ENCODE assay signal across 22 cellular contexts in genomic region chr5:73136277-73136606, GRCh38. TPM values are rescaled to one million over a fixed set of nuclear protein-coding genes. Genes with fewer than 3 reads are reported as not detected.
"Had no signal": no experiment of that assay in that cellular context is flagged by ENCODE, and none has a peak within 500 bp of the region (broad histone marks: within the 10 kb centered on the region; RNA-seq: fewer than 3 reads in every experiment).

No MANE protein-coding gene starts in this region.

- H3K36me3 ChIP-seq: breast epithelium, gastroesophageal sphincter, left lung, neural progenitor cell, pancreas, sigmoid colon, stomach, thoracic aorta, uterus had no signal

- H3K4me1 ChIP-seq: breast epithelium, gastroesophageal sphincter, left lung, neural progenitor cell, pancreas, sigmoid colon, stomach, uterus had no signal

- H3K9ac ChIP-seq: neural progenitor cell had no signal

- H3K4me1 Mint-ChIP-seq: activated naive CD8-positive, alpha-beta T cell treated with anti-CD3 and anti-CD28 coated beads, Interleukin-2, amount 50 U/mL, for 24 hours; activated T-helper 17 cell treated with anti-CD3 and anti-CD28 coated beads, Interleukin-2, amount 50 U/mL, for 72 hours had no signal

- H3K4me3 Mint-ChIP-seq: activated naive CD4-positive, alpha-beta T cell treated with anti-CD3 and anti-CD28 coated beads for 36 hours; activated naive CD8-positive, alpha-beta T cell treated with anti-CD3 and anti-CD28 coated beads, Interleukin-2, amount 50 U/mL, for 24 hours; activated T-helper 17 cell treated with anti-CD3 and anti-CD28 coated beads, Interleukin-2, amount 50 U/mL, for 72 hours; dendritic cell treated with granulocyte-macrophage colony-stimulating factor and Interleukin-4, amounts not matched to agents 40 ng/mL and 50 ng/mL, for 4 days; effector memory CD8-positive, alpha-beta T cell; neural progenitor cell had no signal

- H3K9me3 Mint-ChIP-seq: activated naive CD4-positive, alpha-beta T cell treated with anti-CD3 and anti-CD28 coated beads for 36 hours; activated naive CD8-positive, alpha-beta T cell treated with anti-CD3 and anti-CD28 coated beads, Interleukin-2, amount 50 U/mL, for 24 hours; activated T-helper 17 cell treated with anti-CD3 and anti-CD28 coated beads, Interleukin-2, amount 50 U/mL, for 72 hours; dendritic cell treated with granulocyte-macrophage colony-stimulating factor and Interleukin-4, amounts not matched to agents 40 ng/mL and 50 ng/mL, for 4 days; effector memory CD8-positive, alpha-beta T cell; neural progenitor cell had no signal

- H3K27ac ChIP-seq: breast epithelium, epithelial cell of prostate, gastroesophageal sphincter, left lung, neural progenitor cell, pancreas, sigmoid colon, stomach, thoracic aorta, uterus had no signal

- H3K9me3 ChIP-seq: breast epithelium, gastroesophageal sphincter, left lung, pancreas, sigmoid colon, stomach, thoracic aorta, uterus had no signal

- H3K36me3 Mint-ChIP-seq: neural progenitor cell had no signal

- H3K27ac Mint-ChIP-seq: activated naive CD4-positive, alpha-beta T cell treated with anti-CD3 and anti-CD28 coated beads for 36 hours; activated naive CD8-positive, alpha-beta T cell treated with anti-CD3 and anti-CD28 coated beads, Interleukin-2, amount 50 U/mL, for 24 hours; activated T-helper 17 cell treated with anti-CD3 and anti-CD28 coated beads, Interleukin-2, amount 50 U/mL, for 72 hours; dendritic cell treated with granulocyte-macrophage colony-stimulating factor and Interleukin-4, amounts not matched to agents 40 ng/mL and 50 ng/mL, for 4 days; effector memory CD8-positive, alpha-beta T cell; neural progenitor cell had no signal

- H3K27me3 ChIP-seq: neural progenitor cell, pancreas, uterus had no signal

- H3K4me3 ChIP-seq: breast epithelium, gastroesophageal sphincter, left lung, neural progenitor cell, pancreas, sigmoid colon, stomach, thoracic aorta, uterus had no signal

- ATAC-seq: activated naive CD8-positive, alpha-beta T cell treated with anti-CD3 and anti-CD28 coated beads, Interleukin-2, amount 50 U/mL, for 24 hours; activated T-helper 17 cell treated with anti-CD3 and anti-CD28 coated beads, Interleukin-2, amount 50 U/mL, for 72 hours; effector memory CD8-positive, alpha-beta T cell; gastroesophageal sphincter; left lung; pancreas had no signal

- DNase-seq: activated CD4-positive, alpha-beta T cell treated with anti-CD3 and anti-CD28 coated beads for 1 hour; activated CD4-positive, alpha-beta T cell treated with anti-CD3 and anti-CD28 coated beads, Interleukin-2, amount 50 U/mL, for 4 hours; activated naive CD4-positive, alpha-beta T cell treated with anti-CD3 and anti-CD28 coated beads for 36 hours; activated naive CD8-positive, alpha-beta T cell treated with anti-CD3 and anti-CD28 coated beads, Interleukin-2, amount 50 U/mL, for 24 hours; aorta; effector memory CD8-positive, alpha-beta T cell; left lung; pancreas; sigmoid colon; stimulated activated CD4-positive, alpha-beta T cell treated with anti-CD3 and anti-CD28 coated beads, Interleukin-12 subunit alpha, Interleukin-12 subunit beta, amount 100 ng/mL, for 4 hours; stimulated activated CD4-positive, alpha-beta T cell treated with anti-CD3 and anti-CD28 coated beads, Interleukin-2, amount 100 ng/mL, for 24 hours; stomach; T-helper 1 cell; uterus had no signal

- FAIRE-seq: pancreas had no signal

RNA-seq across cellular contexts. Expression of gene TMEM171, which starts 15.9 kb away (rescaled TPM):
- total RNA-seq: activated naive CD4-positive, alpha-beta T cell treated with anti-CD3 and anti-CD28 coated beads for 36 hours; activated T-helper 17 cell treated with anti-CD3 and anti-CD28 coated beads, Interleukin-2, amount 50 U/mL, for 72 hours; aorta; sigmoid colon; thoracic aorta; uterus had no signal

RNA-seq across cellular contexts. Expression of gene TMEM174, which starts 36.8 kb away (rescaled TPM):
- total RNA-seq: activated naive CD4-positive, alpha-beta T cell treated with anti-CD3 and anti-CD28 coated beads for 36 hours; activated T-helper 17 cell treated with anti-CD3 and anti-CD28 coated beads, Interleukin-2, amount 50 U/mL, for 72 hours; aorta; breast epithelium; cerebellum; gastroesophageal sphincter; left lung; pancreas; sigmoid colon; stomach; thoracic aorta; uterus had no signal
- polyA plus RNA-seq: aorta, pancreas, sigmoid colon, stomach had no signal
